19 cellular contexts compared by ENCODE assay signal in genomic region chr1:232431748-232432147, GRCh38.
"Had no signal": no experiment of that assay in that cellular context is flagged by ENCODE, and none has a peak within 500 bp of the region (broad histone marks: within the 10 kb centered on the region; RNA-seq: fewer than 3 reads in every experiment).

No MANE protein-coding gene starts in this region.

- H3K4me3 ChIP-seq: prostate gland, right lobe of liver, testis, tibial artery had no signal

- H3K4me3 Mint-ChIP-seq: central memory CD8-positive, alpha-beta T cell; effector memory CD8-positive, alpha-beta T cell; naive thymus-derived CD4-positive, alpha-beta T cell; nephron progenitor cell; type B pancreatic cell had no signal

- DNase-seq: cortex of kidney; effector memory CD8-positive, alpha-beta T cell; islet precursor cell; kidney glomerular epithelial cell; mesenchymal stem cell; midbrain; naive thymus-derived CD4-positive, alpha-beta T cell; nephron progenitor cell; right lobe of liver; small intestine; stimulated activated CD4-positive, alpha-beta T cell treated with anti-CD3 and anti-CD28 coated beads, Interleukin-15, amount 100 ng/mL, for 24 hours; stimulated activated CD4-positive, alpha-beta T cell treated with anti-CD3 and anti-CD28 coated beads, Interleukin-2, amount 100 ng/mL, for 48 hours; stimulated activated CD8-positive, alpha-beta memory T cell treated with anti-CD3 and anti-CD28 coated beads, Interleukin-4, amount 100 ng/mL, for 48 hours; stimulated activated naive CD4-positive, alpha-beta T cell treated with Interleukin-2 at 50 U/mL for 16 hours; testis; tibial artery had no signal

- H3K27me3 Mint-ChIP-seq: central memory CD8-positive, alpha-beta T cell; type B pancreatic cell had no signal

- H3K27me3 ChIP-seq: right lobe of liver, testis had no signal

- H3K27ac ChIP-seq: prostate gland, right lobe of liver, testis, tibial artery had no signal

- H3K27ac Mint-ChIP-seq: effector memory CD8-positive, alpha-beta T cell; naive thymus-derived CD4-positive, alpha-beta T cell; nephron progenitor cell; type B pancreatic cell had no signal

- H3K4me1 Mint-ChIP-seq: central memory CD8-positive, alpha-beta T cell; naive thymus-derived CD4-positive, alpha-beta T cell had no signal

- H3K9me3 Mint-ChIP-seq: central memory CD8-positive, alpha-beta T cell; effector memory CD8-positive, alpha-beta T cell; naive thymus-derived CD4-positive, alpha-beta T cell; nephron progenitor cell; type B pancreatic cell had no signal

- H3K9me3 ChIP-seq: prostate gland, right lobe of liver, testis, tibial artery had no signal

- H3K4me1 ChIP-seq: prostate gland, right lobe of liver, testis had no signal

- H3K36me3 ChIP-seq: prostate gland, tibial artery had no signal

- ATAC-seq: effector memory CD8-positive, alpha-beta T cell; naive thymus-derived CD4-positive, alpha-beta T cell; right lobe of liver had no signal

- H3K36me3 Mint-ChIP-seq: naive thymus-derived CD4-positive, alpha-beta T cell had no signal
